Comparison of ENCODE assay signal across 8 cellular contexts in genomic region chr10:58177362-58177947, GRCh38.
DNase-seq lines count a peak whose midpoint lies in the region; ATAC-seq and TF ChIP-seq lines count a peak whose summit lies in the region.

No MANE protein-coding gene starts in this region.

- no peaks in the 10 kb centered on the region for H3K4me1 ChIP-seq in osteoblast (ENCODE audit: insufficient read depth, low read length)

- H3K4me2 ChIP-seq in osteoblast (ENCODE audit: insufficient read depth, low read length): no peak overlapping the region

- H3K9me3 ChIP-seq in osteoblast (ENCODE audit: low read depth, low read length): no peaks in the 10 kb centered on the region

- H2AFZ ChIP-seq in osteoblast (ENCODE audit: low read length): no peak overlapping the region

- ATAC-seq in GM18907 (IDR thresholded peaks at IDR 0.05; ENCODE audit: unreplicated experiment) (peak; percentile 51), GM18511 (IDR thresholded peaks at IDR 0.05; ENCODE audit: unreplicated experiment) (no peak)

- H3K36me3 ChIP-seq in osteoblast (ENCODE audit: insufficient read depth, low read length): no peaks in the 10 kb centered on the region

- no peak overlapping the region for H3K27ac ChIP-seq in osteoblast (ENCODE audit: low read depth, low read length)

- no peak overlapping the region for H3K4me3 ChIP-seq in osteoblast (ENCODE audit: insufficient read depth, low read length)

- no peaks in the 10 kb centered on the region for H4K20me1 ChIP-seq in osteoblast (ENCODE audit: insufficient read depth, low read length)

- no peaks in the 10 kb centered on the region for H3K79me2 ChIP-seq in osteoblast (ENCODE audit: insufficient read depth, low read length)

- peaks cover 8% of the 10 kb centered on the region for H3K27me3 ChIP-seq in osteoblast (ENCODE audit: insufficient read depth, low read length)

- TF ChIP-seq CTCF in osteoblast (IDR thresholded peaks at IDR 0.05; ENCODE audit: extremely low read depth, low read depth, low read length): peak; percentile 57

- DNase-seq in AML-193 (lab: John Stamatoyannopoulos, UW): peak; percentile 27 to 51
- DNase-seq in NCI-H69 (lab: John Stamatoyannopoulos, UW): peak; percentile 41
- DNase-seq in dermis blood vessel endothelial cell: peak; percentile 57
- peak; percentile 19 for DNase-seq in osteoblast (ENCODE audit: insufficient read length, low spot score, missing footprints)
- no peak for DNase-seq in iPS-NIHi7 (ENCODE audit: extremely low spot score)
- no peak for DNase-seq in hypothalamus (lab: John Stamatoyannopoulos, UW)

Comparison
In these comparisons a context has a peak if more than half of its experiments do, and no peak if none do; other contexts are left out.
1. DNase-seq: peak in AML-193 (2 of 2), NCI-H69 (single experiment), dermis blood vessel endothelial cell (single experiment) and osteoblast (single experiment); none in iPS-NIHi7 (single experiment) and hypothalamus (0 of 51).